8 cellular contexts compared by ENCODE assay signal in genomic region chr1:201739054-201739453, GRCh38.
DNase-seq lines count a peak whose midpoint lies in the region; ATAC-seq, FAIRE-seq and TF ChIP-seq lines count a peak whose summit lies in the region.

No MANE protein-coding gene starts in this region.

- H3K9me3 Mint-ChIP-seq in activated B cell treated with CpG ODN at 0.5 μM for 24 hours = no peaks in the 10 kb centered on the region

- TF ChIP-seq CTCF in activated B cell treated with CpG ODN at 0.5 μM for 24 hours (IDR thresholded peaks at IDR 0.05) = no peak
- no peak for TF ChIP-seq CTCF in cardiac muscle cell (IDR thresholded peaks at IDR 0.05; ENCODE audit: low read depth, low read length)
- no peak for TF ChIP-seq CTCF in retinal pigment epithelial cell (conservative IDR thresholded peaks at IDR 0.05; ENCODE audit: low read depth, low read length)

- no peaks in the 10 kb centered on the region for H3K36me3 Mint-ChIP-seq in activated B cell treated with CpG ODN at 0.5 μM for 24 hours (ENCODE audit: low read depth)

- H3K9me3 ChIP-seq in cardiac muscle cell (ENCODE audit: low read depth) = no peaks in the 10 kb centered on the region

- CTCF ChIA-PET in activated B cell treated with CpG ODN at 0.5 μM for 24 hours (lab: Charles Lee) = interaction anchor here (1.1 kb wide), 1 partner anchor 257 kb away, joined by 5 read pairs; no protein-coding TSS in a partner anchor

- no peak overlapping the region for H3K27ac Mint-ChIP-seq in activated B cell treated with CpG ODN at 0.5 μM for 24 hours

- peaks cover 12% of the 10 kb centered on the region for H3K36me3 ChIP-seq in cardiac muscle cell

- ATAC-seq in activated B cell treated with CpG ODN at 0.5 μM for 24 hours (ENCODE audit: low read depth) = no peak
- ATAC-seq in GM19397 (IDR thresholded peaks at IDR 0.05; ENCODE audit: unreplicated experiment) = no peak

- intact Hi-C loops in activated B cell treated with CpG ODN at 0.5 μM for 24 hours (cut with micrococcal nuclease) = no loop called here

- H3K27ac ChIP-seq in cardiac muscle cell = peak overlapping the region; percentile 100

- DNase-seq in H54 (ENCODE audit: insufficient read length, low spot score) = no peak
- DNase-seq in activated B cell treated with CpG ODN at 0.5 μM for 24 hours = no peak
- peak; percentile 48 to 61 for DNase-seq in cardiac muscle cell (ENCODE audit: low read depth in 1 of 2, low spot score in 1 of 2)
- DNase-seq in retinal pigment epithelial cell (ENCODE audit: low read depth) = no peak
- DNase-seq in germinal center (ENCODE audit: low spot score) = no peak
- no peak for DNase-seq in iPS-NIHi11 (ENCODE audit: low spot score)
- no peak for DNase-seq in islet precursor cell

- peaks cover 7% of the 10 kb centered on the region for H3K27me3 Mint-ChIP-seq in activated B cell treated with CpG ODN at 0.5 μM for 24 hours

- FAIRE-seq in H54 (lab: Jason Lieb, UNC) = no peak

- H3K27me3 ChIP-seq in cardiac muscle cell = no peaks in the 10 kb centered on the region

- H3K4me3 ChIP-seq in cardiac muscle cell (peak overlapping the region; percentile 96), retinal pigment epithelial cell (ENCODE audit: low read length) (peak overlapping the region; percentile 90)

- peaks cover 35% of the 10 kb centered on the region for H3K4me1 Mint-ChIP-seq in activated B cell treated with CpG ODN at 0.5 μM for 24 hours

- H3K4me1 ChIP-seq in cardiac muscle cell (ENCODE audit: low read depth) = peaks cover 68% of the 10 kb centered on the region

- peak overlapping the region; percentile 93 for H3K4me3 Mint-ChIP-seq in activated B cell treated with CpG ODN at 0.5 μM for 24 hours

- peak; percentile 38; the same call in 1 of the 2 replicates for TF ChIP-seq POLR2A in H54 (IDR thresholded peaks at IDR 0.05; ENCODE audit: low read depth, low read length)

- POLR2A ChIA-PET in activated B cell treated with CpG ODN at 0.5 μM for 24 hours (lab: Charles Lee) = no interaction called here

Comparison
In these comparisons a context has a peak if more than half of its experiments do, and no peak if none do; other contexts are left out.
1. DNase-seq: peak in cardiac muscle cell (2 of 2); none in H54 (single experiment), activated B cell treated with CpG ODN at 0.5 μM for 24 hours (single experiment), retinal pigment epithelial cell (single experiment), germinal center (single experiment), iPS-NIHi11 (single experiment) and islet precursor cell (single experiment).